Comparison of ENCODE assay signal across 1 cellular context in genomic region chr2:168192839-168193616, GRCh38.
TF ChIP-seq lines count a peak whose summit lies in the region.

No MANE protein-coding gene starts in this region.

TF ChIP-seq in HepG2, 621 proteins besides CTCF, POLR2A, EP300 and RAD21 (continued from another document):
- TF ChIP-seq, protein P1, sequence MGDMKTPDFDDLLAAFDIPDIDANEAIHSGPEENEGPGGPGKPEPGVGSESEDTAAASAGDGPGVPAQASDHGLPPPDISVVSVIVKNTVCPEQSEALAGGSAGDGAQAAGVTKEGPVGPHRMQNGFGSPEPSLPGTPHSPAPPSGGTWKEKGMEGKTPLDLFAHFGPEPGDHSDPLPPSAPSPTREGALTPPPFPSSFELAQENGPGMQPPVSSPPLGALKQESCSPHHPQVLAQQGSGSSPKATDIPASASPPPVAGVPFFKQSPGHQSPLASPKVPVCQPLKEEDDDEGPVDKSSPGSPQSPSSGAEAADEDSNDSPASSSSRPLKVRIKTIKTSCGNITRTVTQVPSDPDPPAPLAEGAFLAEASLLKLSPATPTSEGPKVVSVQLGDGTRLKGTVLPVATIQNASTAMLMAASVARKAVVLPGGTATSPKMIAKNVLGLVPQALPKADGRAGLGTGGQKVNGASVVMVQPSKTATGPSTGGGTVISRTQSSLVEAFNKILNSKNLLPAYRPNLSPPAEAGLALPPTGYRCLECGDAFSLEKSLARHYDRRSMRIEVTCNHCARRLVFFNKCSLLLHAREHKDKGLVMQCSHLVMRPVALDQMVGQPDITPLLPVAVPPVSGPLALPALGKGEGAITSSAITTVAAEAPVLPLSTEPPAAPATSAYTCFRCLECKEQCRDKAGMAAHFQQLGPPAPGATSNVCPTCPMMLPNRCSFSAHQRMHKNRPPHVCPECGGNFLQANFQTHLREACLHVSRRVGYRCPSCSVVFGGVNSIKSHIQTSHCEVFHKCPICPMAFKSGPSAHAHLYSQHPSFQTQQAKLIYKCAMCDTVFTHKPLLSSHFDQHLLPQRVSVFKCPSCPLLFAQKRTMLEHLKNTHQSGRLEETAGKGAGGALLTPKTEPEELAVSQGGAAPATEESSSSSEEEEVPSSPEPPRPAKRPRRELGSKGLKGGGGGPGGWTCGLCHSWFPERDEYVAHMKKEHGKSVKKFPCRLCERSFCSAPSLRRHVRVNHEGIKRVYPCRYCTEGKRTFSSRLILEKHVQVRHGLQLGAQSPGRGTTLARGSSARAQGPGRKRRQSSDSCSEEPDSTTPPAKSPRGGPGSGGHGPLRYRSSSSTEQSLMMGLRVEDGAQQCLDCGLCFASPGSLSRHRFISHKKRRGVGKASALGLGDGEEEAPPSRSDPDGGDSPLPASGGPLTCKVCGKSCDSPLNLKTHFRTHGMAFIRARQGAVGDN (CRISPR knock-in tag; IDR thresholded peaks at IDR 0.05) = peak; percentile 57
- TF ChIP-seq, protein P2, sequence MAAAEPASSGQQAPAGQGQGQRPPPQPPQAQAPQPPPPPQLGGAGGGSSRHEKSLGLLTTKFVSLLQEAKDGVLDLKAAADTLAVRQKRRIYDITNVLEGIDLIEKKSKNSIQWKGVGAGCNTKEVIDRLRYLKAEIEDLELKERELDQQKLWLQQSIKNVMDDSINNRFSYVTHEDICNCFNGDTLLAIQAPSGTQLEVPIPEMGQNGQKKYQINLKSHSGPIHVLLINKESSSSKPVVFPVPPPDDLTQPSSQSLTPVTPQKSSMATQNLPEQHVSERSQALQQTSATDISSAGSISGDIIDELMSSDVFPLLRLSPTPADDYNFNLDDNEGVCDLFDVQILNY (CRISPR knock-in tag; conservative IDR thresholded peaks at IDR 0.05) = no peak
- TF ChIP-seq ATF7-NPFF (CRISPR knock-in tag; IDR thresholded peaks at IDR 0.05; ENCODE audit: low read depth) = no peak
- TF ChIP-seq, protein P3, sequence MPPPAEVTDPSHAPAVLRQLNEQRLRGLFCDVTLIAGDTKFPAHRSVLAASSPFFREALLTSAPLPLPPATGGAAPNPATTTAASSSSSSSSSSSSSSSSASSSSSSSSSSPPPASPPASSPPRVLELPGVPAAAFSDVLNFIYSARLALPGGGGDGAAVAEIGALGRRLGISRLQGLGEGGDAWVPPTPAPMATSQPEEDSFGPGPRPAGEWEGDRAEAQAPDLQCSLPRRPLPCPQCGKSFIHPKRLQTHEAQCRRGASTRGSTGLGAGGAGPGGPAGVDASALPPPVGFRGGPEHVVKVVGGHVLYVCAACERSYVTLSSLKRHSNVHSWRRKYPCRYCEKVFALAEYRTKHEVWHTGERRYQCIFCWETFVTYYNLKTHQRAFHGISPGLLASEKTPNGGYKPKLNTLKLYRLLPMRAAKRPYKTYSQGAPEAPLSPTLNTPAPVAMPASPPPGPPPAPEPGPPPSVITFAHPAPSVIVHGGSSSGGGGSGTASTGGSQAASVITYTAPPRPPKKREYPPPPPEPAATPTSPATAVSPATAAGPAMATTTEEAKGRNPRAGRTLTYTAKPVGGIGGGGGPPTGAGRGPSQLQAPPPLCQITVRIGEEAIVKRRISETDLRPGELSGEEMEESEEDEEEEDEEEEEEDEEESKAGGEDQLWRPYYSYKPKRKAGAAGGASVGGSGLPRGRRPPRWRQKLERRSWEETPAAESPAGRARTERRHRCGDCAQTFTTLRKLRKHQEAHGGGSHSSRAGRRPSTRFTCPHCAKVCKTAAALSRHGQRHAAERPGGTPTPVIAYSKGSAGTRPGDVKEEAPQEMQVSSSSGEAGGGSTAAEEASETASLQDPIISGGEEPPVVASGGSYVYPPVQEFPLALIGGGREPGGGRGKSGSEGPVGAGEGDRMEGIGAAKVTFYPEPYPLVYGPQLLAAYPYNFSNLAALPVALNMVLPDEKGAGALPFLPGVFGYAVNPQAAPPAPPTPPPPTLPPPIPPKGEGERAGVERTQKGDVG (CRISPR knock-in tag; IDR thresholded peaks at IDR 0.05; ENCODE audit: borderline replicate concordance) = no peak
- TF ChIP-seq ZMYM3 (CRISPR knock-in tag; IDR thresholded peaks at IDR 0.05) = 0 out of 2 replicates have a peak, but pooled peaks have one; percentile 12
- TF ChIP-seq ZNF746 (CRISPR knock-in tag; IDR thresholded peaks at IDR 0.05) = 0 out of 2 replicates have a peak, but pooled peaks have one; percentile 25
- TF ChIP-seq, protein P4, sequence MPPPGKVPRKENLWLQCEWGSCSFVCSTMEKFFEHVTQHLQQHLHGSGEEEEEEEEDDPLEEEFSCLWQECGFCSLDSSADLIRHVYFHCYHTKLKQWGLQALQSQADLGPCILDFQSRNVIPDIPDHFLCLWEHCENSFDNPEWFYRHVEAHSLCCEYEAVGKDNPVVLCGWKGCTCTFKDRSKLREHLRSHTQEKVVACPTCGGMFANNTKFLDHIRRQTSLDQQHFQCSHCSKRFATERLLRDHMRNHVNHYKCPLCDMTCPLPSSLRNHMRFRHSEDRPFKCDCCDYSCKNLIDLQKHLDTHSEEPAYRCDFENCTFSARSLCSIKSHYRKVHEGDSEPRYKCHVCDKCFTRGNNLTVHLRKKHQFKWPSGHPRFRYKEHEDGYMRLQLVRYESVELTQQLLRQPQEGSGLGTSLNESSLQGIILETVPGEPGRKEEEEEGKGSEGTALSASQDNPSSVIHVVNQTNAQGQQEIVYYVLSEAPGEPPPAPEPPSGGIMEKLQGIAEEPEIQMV (CRISPR knock-in tag; IDR thresholded peaks at IDR 0.05; ENCODE audit: low read depth) = 0 out of 2 replicates have a peak, but pooled peaks have one; percentile 8
- 0 out of 2 replicates have a peak, but pooled peaks have one; percentile 20 for TF ChIP-seq KDM5B (CRISPR knock-in tag; IDR thresholded peaks at IDR 0.05; ENCODE audit: borderline replicate concordance)
- TF ChIP-seq ZNF496 (CRISPR knock-in tag; IDR thresholded peaks at IDR 0.05; ENCODE audit: insufficient replicate concordance) = no peak
- TF ChIP-seq SMYD3 (CRISPR knock-in tag; IDR thresholded peaks at IDR 0.05) = 0 out of 2 replicates have a peak, but pooled peaks have one; percentile 10
